ENCODE assay signal across 16 cellular contexts in genomic region chr13:40520916-40521315, GRCh38.
DNase-seq lines count a peak whose midpoint lies in the region; ATAC-seq and TF ChIP-seq lines count a peak whose summit lies in the region.
"Had no signal": no experiment of that assay in that cellular context is flagged by ENCODE, and none has a peak within 500 bp of the region (broad histone marks: within the 10 kb centered on the region; RNA-seq: fewer than 3 reads in every experiment).

No MANE protein-coding gene starts in this region.

- 92 to 100% methylated on average over 3 of the region's 3 CpGs for WGBS in esophagus squamous epithelium, 2 donors

- TF ChIP-seq CTCF in esophagus squamous epithelium (IDR thresholded peaks at IDR 0.05): no peak

- H3K4me3 Mint-ChIP-seq in activated naive CD8-positive, alpha-beta T cell treated with anti-CD3 and anti-CD28 coated beads for 36 hours: no peak overlapping the region
- no peak overlapping the region for H3K4me3 Mint-ChIP-seq in stimulated activated naive B cell treated with anti-CD40 and anti-IgM and Interleukin-4, amounts not matched to agents 10 μg/mL and 1 μg/mL and 100 μg/mL, for 72 hours
- H3K4me3 Mint-ChIP-seq: CD8-positive, alpha-beta memory T cell; H9 had no signal

- H3K27me3 Mint-ChIP-seq in activated naive CD8-positive, alpha-beta T cell treated with anti-CD3 and anti-CD28 coated beads for 36 hours: no peaks in the 10 kb centered on the region
- H3K27me3 Mint-ChIP-seq in stimulated activated naive B cell treated with anti-CD40 and anti-IgM and Interleukin-4, amounts not matched to agents 10 μg/mL and 1 μg/mL and 100 μg/mL, for 72 hours: no peaks in the 10 kb centered on the region
- H3K27me3 Mint-ChIP-seq: CD8-positive, alpha-beta memory T cell had no signal

- peak; percentile 28 for DNase-seq in activated CD4-positive, alpha-beta T cell treated with anti-CD3 and anti-CD28 coated beads for 48 hours
- DNase-seq in activated CD4-positive, alpha-beta T cell treated with anti-CD3 and anti-CD28 coated beads for 1 hour: no peak
- peak; percentile 19 for DNase-seq in stimulated activated CD4-positive, alpha-beta T cell treated with anti-CD3 and anti-CD28 coated beads, Interleukin-15, amount 100 ng/mL, for 24 hours
- DNase-seq in stimulated activated CD4-positive, alpha-beta T cell treated with anti-CD3 and anti-CD28 coated beads, Interleukin-2, amount 100 ng/mL, for 48 hours: no peak
- DNase-seq in activated naive CD8-positive, alpha-beta T cell treated with anti-CD3 and anti-CD28 coated beads for 36 hours: no peak
- DNase-seq in stimulated activated naive B cell treated with anti-CD40 and anti-IgM and Interleukin-4, amounts not matched to agents 10 μg/mL and 1 μg/mL and 100 μg/mL, for 72 hours: no peak
- no peak for DNase-seq in esophagus squamous epithelium (lab: John Stamatoyannopoulos, UW)
- DNase-seq: 8988T; AML-193; Caco-2; CD8-positive, alpha-beta memory T cell; DND-41; GDM1; GOT3; H9 had no signal

- no peak overlapping the region for H3K4me3 ChIP-seq in esophagus squamous epithelium
- H3K4me3 ChIP-seq: BLaER1 had no signal

- peaks cover 22% of the 10 kb centered on the region for H3K36me3 Mint-ChIP-seq in activated naive CD8-positive, alpha-beta T cell treated with anti-CD3 and anti-CD28 coated beads for 36 hours
- H3K36me3 Mint-ChIP-seq in stimulated activated naive B cell treated with anti-CD40 and anti-IgM and Interleukin-4, amounts not matched to agents 10 μg/mL and 1 μg/mL and 100 μg/mL, for 72 hours: peaks cover 0 to 3% of the 10 kb centered on the region in 2 donors

- peaks cover 73% of the 10 kb centered on the region for H3K4me1 Mint-ChIP-seq in activated naive CD8-positive, alpha-beta T cell treated with anti-CD3 and anti-CD28 coated beads for 36 hours
- H3K4me1 Mint-ChIP-seq in stimulated activated naive B cell treated with anti-CD40 and anti-IgM and Interleukin-4, amounts not matched to agents 10 μg/mL and 1 μg/mL and 100 μg/mL, for 72 hours: peaks cover 31 to 46% of the 10 kb centered on the region in 2 donors

- H3K27me3 ChIP-seq in esophagus squamous epithelium: no peaks in the 10 kb centered on the region
- H3K27me3 ChIP-seq: BLaER1 had no signal

- H3K27ac Mint-ChIP-seq in activated naive CD8-positive, alpha-beta T cell treated with anti-CD3 and anti-CD28 coated beads for 36 hours: peak overlapping the region; percentile 47
- H3K27ac Mint-ChIP-seq in stimulated activated naive B cell treated with anti-CD40 and anti-IgM and Interleukin-4, amounts not matched to agents 10 μg/mL and 1 μg/mL and 100 μg/mL, for 72 hours: peak overlapping the region; percentile 20
- H3K27ac Mint-ChIP-seq: H9 had no signal

- no peak for TF ChIP-seq POLR2A in esophagus squamous epithelium (IDR thresholded peaks at IDR 0.05)

- no peaks in the 10 kb centered on the region for H3K36me3 ChIP-seq in esophagus squamous epithelium
- H3K36me3 ChIP-seq: BLaER1 had no signal

- intact Hi-C loops in esophagus squamous epithelium (cut with DNase I): no loop called here

- H3K4me1 ChIP-seq in esophagus squamous epithelium: no peaks in the 10 kb centered on the region
- H3K4me1 ChIP-seq: Caco-2 had no signal

- H3K9me3 ChIP-seq in esophagus squamous epithelium: no peaks in the 10 kb centered on the region
- H3K9me3 ChIP-seq: BLaER1, Caco-2 had no signal

- H3K27ac ChIP-seq in esophagus squamous epithelium: no peak overlapping the region
- H3K27ac ChIP-seq: BLaER1 had no signal

- H3K9me3 Mint-ChIP-seq in activated naive CD8-positive, alpha-beta T cell treated with anti-CD3 and anti-CD28 coated beads for 36 hours: peaks cover 6% of the 10 kb centered on the region
- H3K9me3 Mint-ChIP-seq in stimulated activated naive B cell treated with anti-CD40 and anti-IgM and Interleukin-4, amounts not matched to agents 10 μg/mL and 1 μg/mL and 100 μg/mL, for 72 hours: peaks cover 0 to under 1% of the 10 kb centered on the region in 2 donors
- H3K9me3 Mint-ChIP-seq: H9 had no signal

- no peak for ATAC-seq in stimulated activated naive B cell treated with anti-CD40 and anti-IgM and Interleukin-4, amounts not matched to agents 10 μg/mL and 1 μg/mL and 100 μg/mL, for 72 hours (replicated peaks)

Comparison
In these comparisons a context has a peak if more than half of its experiments do, and no peak if none do; other contexts are left out.
1. DNase-seq: peak in activated CD4-positive, alpha-beta T cell treated with anti-CD3 and anti-CD28 coated beads for 48 hours (single experiment) and stimulated activated CD4-positive, alpha-beta T cell treated with anti-CD3 and anti-CD28 coated beads, Interleukin-15, amount 100 ng/mL, for 24 hours (single experiment); none in activated CD4-positive, alpha-beta T cell treated with anti-CD3 and anti-CD28 coated beads for 1 hour (single experiment), stimulated activated CD4-positive, alpha-beta T cell treated with anti-CD3 and anti-CD28 coated beads, Interleukin-2, amount 100 ng/mL, for 48 hours (0 of 2), activated naive CD8-positive, alpha-beta T cell treated with anti-CD3 and anti-CD28 coated beads for 36 hours (single experiment), stimulated activated naive B cell treated with anti-CD40 and anti-IgM and Interleukin-4, amounts not matched to agents 10 μg/mL and 1 μg/mL and 100 μg/mL, for 72 hours (single experiment) and esophagus squamous epithelium (single experiment).